In genomic region chr2:96788393-96789244, GRCh38 we compare ENCODE assay signal across 8 cellular contexts. TPM values are rescaled to one million over a fixed set of nuclear protein-coding genes. Genes with fewer than 3 reads are reported as not detected.
A peak's percentile ranks its signal among the peaks of the same experiment; 100 is the strongest.
DNase-seq lines count a peak whose midpoint lies in the region; ATAC-seq, FAIRE-seq and TF ChIP-seq lines count a peak whose summit lies in the region.

No MANE protein-coding gene starts in this region.

- H3K36me3 Mint-ChIP-seq in activated T-helper 17 cell treated with anti-CD3 and anti-CD28 coated beads, Interleukin-2, amount 50 U/mL, for 72 hours (ENCODE audit: low read depth): no peaks in the 10 kb centered on the region
- H3K36me3 Mint-ChIP-seq in naive thymus-derived CD4-positive, alpha-beta T cell: peaks cover 0 to 3% (median 0%) of the 10 kb centered on the region in 5 donors

- H3K4me3 Mint-ChIP-seq in activated T-helper 17 cell treated with anti-CD3 and anti-CD28 coated beads, Interleukin-2, amount 50 U/mL, for 72 hours: no peak overlapping the region
- H3K4me3 Mint-ChIP-seq in naive thymus-derived CD4-positive, alpha-beta T cell: no peak overlapping the region

- H3K4me1 Mint-ChIP-seq in activated T-helper 17 cell treated with anti-CD3 and anti-CD28 coated beads, Interleukin-2, amount 50 U/mL, for 72 hours: peaks cover 8% of the 10 kb centered on the region
- peaks cover 0 to 6% (median 0%) of the 10 kb centered on the region in 7 donors for H3K4me1 Mint-ChIP-seq in naive thymus-derived CD4-positive, alpha-beta T cell

- no peak for DNase-seq in H54 (ENCODE audit: insufficient read length, low spot score)
- DNase-seq in cardiac muscle cell (ENCODE audit: low read depth in 1 of 2, low spot score in 1 of 2): peak; percentile 27 to 81
- DNase-seq in retinal pigment epithelial cell (ENCODE audit: low read depth): peak; percentile 60
- no peak for DNase-seq in naive thymus-derived CD4-positive, alpha-beta T cell
- DNase-seq in activated CD4-positive, CD25-positive, alpha-beta regulatory T cell treated with anti-CD3 and anti-CD28 coated beads, Interleukin-2, amount 50 U/mL, for 72 hours: no peak
- no peak for DNase-seq in stimulated activated CD4-positive, alpha-beta T cell treated with anti-CD3 and anti-CD28 coated beads, Interleukin-15, amount 100 ng/mL, for 24 hours
- DNase-seq in NCI-H146 (lab: John Stamatoyannopoulos, UW): no peak

- H3K4me1 ChIP-seq in cardiac muscle cell (ENCODE audit: low read depth): peaks cover 17% of the 10 kb centered on the region
- no peaks in the 10 kb centered on the region for H3K4me1 ChIP-seq in naive thymus-derived CD4-positive, alpha-beta T cell (ENCODE audit: control insufficient read depth in 2 of 2, insufficient read depth in 2 of 2, low read length in 2 of 2)

- H3K27me3 Mint-ChIP-seq in activated T-helper 17 cell treated with anti-CD3 and anti-CD28 coated beads, Interleukin-2, amount 50 U/mL, for 72 hours: no peaks in the 10 kb centered on the region
- H3K27me3 Mint-ChIP-seq in naive thymus-derived CD4-positive, alpha-beta T cell: no peaks in the 10 kb centered on the region

- no peaks in the 10 kb centered on the region for H3K36me3 ChIP-seq in cardiac muscle cell
- no peaks in the 10 kb centered on the region for H3K36me3 ChIP-seq in naive thymus-derived CD4-positive, alpha-beta T cell (ENCODE audit: control insufficient read depth in 2 of 3, insufficient read depth in 3 of 3, low read length in 3 of 3)

- H3K9me3 ChIP-seq in cardiac muscle cell (ENCODE audit: low read depth): no peaks in the 10 kb centered on the region
- H3K9me3 ChIP-seq in naive thymus-derived CD4-positive, alpha-beta T cell (ENCODE audit: control insufficient read depth in 2 of 3, low read length in 3 of 3): no peaks in the 10 kb centered on the region

- POLR2A ChIA-PET in naive thymus-derived CD4-positive, alpha-beta T cell (lab: Charles Lee): interaction anchor here (1.6 kb wide), 1 partner anchor 15 kb away, joined by 5 read pairs; no protein-coding TSS in a partner anchor

- CTCF ChIA-PET in naive thymus-derived CD4-positive, alpha-beta T cell (lab: Charles Lee): no interaction called here

- FAIRE-seq in H54 (lab: Jason Lieb, UNC): peak; percentile 84

- peak overlapping the region; percentile 25 for H3K27ac Mint-ChIP-seq in activated T-helper 17 cell treated with anti-CD3 and anti-CD28 coated beads, Interleukin-2, amount 50 U/mL, for 72 hours
- peak overlapping the region in 1 of 9 donors; percentile 41 for H3K27ac Mint-ChIP-seq in naive thymus-derived CD4-positive, alpha-beta T cell

- no peak for TF ChIP-seq POLR2A in H54 (IDR thresholded peaks at IDR 0.05; ENCODE audit: low read depth, low read length)

- H3K4me3 ChIP-seq in cardiac muscle cell: no peak overlapping the region
- no peak overlapping the region for H3K4me3 ChIP-seq in retinal pigment epithelial cell (ENCODE audit: low read length)
- no peak overlapping the region for H3K4me3 ChIP-seq in naive thymus-derived CD4-positive, alpha-beta T cell (ENCODE audit: low read length)

- peak overlapping the region; percentile 91 for H3K27ac ChIP-seq in cardiac muscle cell
- no peak overlapping the region for H3K27ac ChIP-seq in naive thymus-derived CD4-positive, alpha-beta T cell (ENCODE audit: low read depth, low read length)

- no peak for ATAC-seq in activated T-helper 17 cell treated with anti-CD3 and anti-CD28 coated beads, Interleukin-2, amount 50 U/mL, for 72 hours (replicated peaks)
- ATAC-seq in naive thymus-derived CD4-positive, alpha-beta T cell: no peak

- H3K27me3 ChIP-seq in cardiac muscle cell: no peaks in the 10 kb centered on the region
- no peaks in the 10 kb centered on the region for H3K27me3 ChIP-seq in naive thymus-derived CD4-positive, alpha-beta T cell (ENCODE audit: control insufficient read depth in 2 of 2, insufficient read depth in 2 of 2, low read length in 2 of 2)

- intact Hi-C loops in naive thymus-derived CD4-positive, alpha-beta T cell (cut with micrococcal nuclease): no loop called here

- TF ChIP-seq CTCF in cardiac muscle cell (IDR thresholded peaks at IDR 0.05; ENCODE audit: low read depth, low read length) (no peak), retinal pigment epithelial cell (conservative IDR thresholded peaks at IDR 0.05; ENCODE audit: low read depth, low read length) (no peak)

- no peaks in the 10 kb centered on the region for H3K9me3 Mint-ChIP-seq in activated T-helper 17 cell treated with anti-CD3 and anti-CD28 coated beads, Interleukin-2, amount 50 U/mL, for 72 hours
- H3K9me3 Mint-ChIP-seq in naive thymus-derived CD4-positive, alpha-beta T cell: no peaks in the 10 kb centered on the region

RNA-seq across cellular contexts. Expression of gene CNNM3, which starts 27.4 kb away (rescaled TPM):
- total RNA-seq in activated T-helper 17 cell treated with anti-CD3 and anti-CD28 coated beads, Interleukin-2, amount 50 U/mL, for 72 hours: 10 to 100 TPM; 17.9 to 22.0 TPM
- 15.2 and 18.9 TPM in 2 replicates for total RNA-seq in cardiac muscle cell
- 37.6 and 46.6 TPM in 2 replicates for polyA plus RNA-seq in cardiac muscle cell
- total RNA-seq in naive thymus-derived CD4-positive, alpha-beta T cell: 10 to 100 TPM; 32.1 to 51.5 (median 44.6) TPM
- polyA plus RNA-seq in naive thymus-derived CD4-positive, alpha-beta T cell: 1 to 10 TPM; 4.0 to 5.8 TPM

RNA-seq across cellular contexts. Expression of gene CNNM4, which starts 27.9 kb away (rescaled TPM):
- 1 to 10 TPM; 7.5 to 8.7 TPM for total RNA-seq in activated T-helper 17 cell treated with anti-CD3 and anti-CD28 coated beads, Interleukin-2, amount 50 U/mL, for 72 hours
- 14.9 and 18.8 TPM in 2 replicates for total RNA-seq in cardiac muscle cell
- polyA plus RNA-seq in cardiac muscle cell: 10.2 and 15.5 TPM in 2 replicates
- 1 to 10 TPM; 4.6 to 9.5 (median 5.5) TPM for total RNA-seq in naive thymus-derived CD4-positive, alpha-beta T cell
- polyA plus RNA-seq in naive thymus-derived CD4-positive, alpha-beta T cell: 1 to 10 TPM; 1.4 to 2.0 TPM

RNA-seq across cellular contexts. Expression of gene LMAN2L, which starts 48.8 kb away (rescaled TPM):
- 1 to 10 TPM; 8.2 to 8.5 TPM for total RNA-seq in activated T-helper 17 cell treated with anti-CD3 and anti-CD28 coated beads, Interleukin-2, amount 50 U/mL, for 72 hours
- total RNA-seq in cardiac muscle cell: 28.8 and 34.7 TPM in 2 replicates
- polyA plus RNA-seq in cardiac muscle cell: 51.4 and 64.3 TPM in 2 replicates
- 10 to 100 TPM in 2 of 5 experiments, 1 to 10 TPM in 3; 5.0 to 10.9 (median 9.2) TPM for total RNA-seq in naive thymus-derived CD4-positive, alpha-beta T cell
- 10 to 100 TPM; 16.8 to 28.4 TPM for polyA plus RNA-seq in naive thymus-derived CD4-positive, alpha-beta T cell

RNA-seq across cellular contexts. Expression of gene ANKRD23, which starts 55.2 kb away (rescaled TPM):
- 10 to 100 TPM in 1 of 2 donors, 1 to 10 TPM in 1; 6.8 to 11.7 TPM for total RNA-seq in activated T-helper 17 cell treated with anti-CD3 and anti-CD28 coated beads, Interleukin-2, amount 50 U/mL, for 72 hours
- total RNA-seq in cardiac muscle cell: 4.8 and 11.0 TPM in 2 replicates
- polyA plus RNA-seq in cardiac muscle cell: 2.5 and 3.3 TPM in 2 replicates
- 10 to 100 TPM in 4 of 5 experiments, 1 to 10 TPM in 1; 9.4 to 19.8 (median 17.8) TPM for total RNA-seq in naive thymus-derived CD4-positive, alpha-beta T cell
- polyA plus RNA-seq in naive thymus-derived CD4-positive, alpha-beta T cell: under 1 TPM; 0.64 to 0.87 TPM

Comparison
In these comparisons a context has a peak if more than half of its experiments do, and no peak if none do; other contexts are left out.
1. DNase-seq: peak in cardiac muscle cell (2 of 2) and retinal pigment epithelial cell (single experiment); none in H54 (single experiment), naive thymus-derived CD4-positive, alpha-beta T cell (0 of 9), activated CD4-positive, CD25-positive, alpha-beta regulatory T cell treated with anti-CD3 and anti-CD28 coated beads, Interleukin-2, amount 50 U/mL, for 72 hours (single experiment), stimulated activated CD4-positive, alpha-beta T cell treated with anti-CD3 and anti-CD28 coated beads, Interleukin-15, amount 100 ng/mL, for 24 hours (single experiment) and NCI-H146 (single experiment).